ENCODE assay signal across 22 cellular contexts in genomic region chr4:128904821-128905220, GRCh38.
DNase-seq lines count a peak whose midpoint lies in the region; ATAC-seq, FAIRE-seq and TF ChIP-seq lines count a peak whose summit lies in the region.
"Had no signal": no experiment of that assay in that cellular context is flagged by ENCODE, and none has a peak within 500 bp of the region (broad histone marks: within the 10 kb centered on the region; RNA-seq: fewer than 3 reads in every experiment).

No MANE protein-coding gene starts in this region.

- H3K4me1 ChIP-seq in right atrium auricular region (no peaks in the 10 kb centered on the region), psoas muscle (peaks cover 9% of the 10 kb centered on the region)
- H3K4me1 ChIP-seq: BE2C, BLaER1 had no signal

- TF ChIP-seq POLR2A in GM12891 (IDR thresholded peaks at IDR 0.05; ENCODE audit: low read depth, low read length), result no peak

- no peak overlapping the region for H3K4me3 ChIP-seq in right atrium auricular region
- no peak overlapping the region for H3K4me3 ChIP-seq in psoas muscle
- H3K4me3 ChIP-seq: BLaER1, GM12878 had no signal

- FAIRE-seq in GM12891 (lab: Jason Lieb, UNC), result no peak
- FAIRE-seq: GM12878, GM19239 had no signal

- H3K9me3 ChIP-seq in right atrium auricular region, result no peaks in the 10 kb centered on the region
- no peaks in the 10 kb centered on the region for H3K9me3 ChIP-seq in psoas muscle
- H3K9me3 ChIP-seq: BE2C, BLaER1 had no signal

- TF ChIP-seq CTCF in right atrium auricular region (IDR thresholded peaks at IDR 0.05), result no peak
- no peak for TF ChIP-seq CTCF in psoas muscle (IDR thresholded peaks at IDR 0.05)

- H3K27ac ChIP-seq in right atrium auricular region (no peak overlapping the region), psoas muscle (peak overlapping the region; percentile 1)
- H3K27ac ChIP-seq: BLaER1 had no signal

- 33 to 64% (median 41%) methylated on average over 3 of the region's 3 CpGs for WGBS in psoas muscle, 3 donors

- ATAC-seq in left ventricle myocardium superior, result peak; percentile 19
- peak in 3 of 4 donors; percentile 46 to 60 (median 47) for ATAC-seq in psoas muscle
- ATAC-seq: GM12878 had no signal

- no peaks in the 10 kb centered on the region for H3K36me3 ChIP-seq in right atrium auricular region
- no peaks in the 10 kb centered on the region for H3K36me3 ChIP-seq in psoas muscle (ENCODE audit: insufficient read depth in 1 of 2, low read depth in 1 of 2)
- H3K36me3 ChIP-seq: BE2C, BLaER1 had no signal

- H3K27me3 ChIP-seq in right atrium auricular region (no peaks in the 10 kb centered on the region), psoas muscle (ENCODE audit: insufficient read depth in 3 of 3, low read length in 2 of 3) (no peaks in the 10 kb centered on the region)
- H3K27me3 ChIP-seq: BE2C, BLaER1 had no signal

- intact Hi-C loops in left ventricle myocardium superior (cut with micrococcal nuclease), result no loop called here
- intact Hi-C loops in psoas muscle (cut with DNase I), result no loop called here

- DNase-seq in left ventricle myocardium superior, result no peak
- DNase-seq in right atrium auricular region (ENCODE audit: low spot score), result no peak
- DNase-seq in psoas muscle, result no peak
- no peak for DNase-seq in GM12891 (ENCODE audit: insufficient read length, low spot score)
- DNase-seq in stimulated activated naive CD4-positive, alpha-beta T cell treated with Interleukin-2 at 50 U/mL for 16 hours (lab: John Stamatoyannopoulos, UW), result no peak
- DNase-seq: 8988T; ACHN; BE2C; C1 segment of cervical spinal cord; CD4-positive, alpha-beta memory T cell; CD4-positive, CD25-positive, alpha-beta regulatory T cell; CD8-positive, alpha-beta memory T cell; COR-L47; DMS 273 treated with DMSO at 0.1 percent for 48 hours; DMS153; DMS79; DND-41; EL; GDM1 had no signal

TF ChIP-seq in GM12891, 5 proteins besides CTCF, POLR2A, EP300 and RAD21:
- TF ChIP-seq SPI1 (IDR thresholded peaks at IDR 0.05; ENCODE audit: low read depth, low read length) (no peak), POLR2AphosphoS5 (IDR thresholded peaks at IDR 0.05; ENCODE audit: low read depth, low read length) (no peak), PAX5 (IDR thresholded peaks at IDR 0.05; ENCODE audit: insufficient read depth, low read length, severe bottlenecking) (no peak), POU2F2 (IDR thresholded peaks at IDR 0.05; ENCODE audit: low read depth, low read length) (no peak), TAF1 (IDR thresholded peaks at IDR 0.05; ENCODE audit: low read depth, low read length) (no peak)
